In the genomic region with DNA sequence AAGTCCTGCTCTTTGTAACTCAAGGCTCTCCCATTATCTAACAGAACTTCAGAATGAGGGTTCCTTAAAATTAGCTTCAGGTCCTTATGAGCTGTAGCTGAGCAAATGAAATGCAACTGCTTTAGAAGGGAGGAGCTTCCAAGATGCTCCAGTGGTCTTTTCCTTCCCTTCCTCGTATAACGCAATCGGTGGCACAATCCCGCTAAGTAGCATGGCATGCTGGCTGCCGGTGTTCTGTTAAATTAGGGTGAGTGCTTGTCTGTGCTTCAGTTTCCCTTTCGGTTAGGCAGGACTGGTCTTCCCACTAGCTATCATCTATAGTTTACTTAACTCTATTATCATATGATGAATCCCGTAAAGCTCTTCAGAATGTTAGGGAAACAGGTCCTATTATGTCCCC, we compare ENCODE assay signal across 8 cellular contexts. TPM values are rescaled to one million over a fixed set of nuclear protein-coding genes. Genes with fewer than 3 reads are reported as not detected.
DNase-seq lines count a peak whose midpoint lies in the region; ATAC-seq and TF ChIP-seq lines count a peak whose summit lies in the region.

No MANE protein-coding gene starts in this region.

- H3K4me2 ChIP-seq in smooth muscle cell = peak overlapping the region; percentile 90

- ATAC-seq in HG03378 (IDR thresholded peaks at IDR 0.05; ENCODE audit: unreplicated experiment) = peak; percentile 34
- peak; percentile 34 for ATAC-seq in activated T-helper 17 cell treated with anti-CD3 and anti-CD28 coated beads, Interleukin-2, amount 50 U/mL, for 72 hours (replicated peaks)
- no peak for ATAC-seq in GM19452 (IDR thresholded peaks at IDR 0.05; ENCODE audit: unreplicated experiment)
- no peak for ATAC-seq in GM19455 (IDR thresholded peaks at IDR 0.05; ENCODE audit: unreplicated experiment)

- TF ChIP-seq CTCF in smooth muscle cell (IDR thresholded peaks at IDR 0.05; ENCODE audit: borderline replicate concordance, insufficient read depth, poor library complexity, severe bottlenecking) = no peak

- no peaks in the 10 kb centered on the region for H3K79me2 ChIP-seq in smooth muscle cell (ENCODE audit: low read depth)

- H3K9me3 ChIP-seq in iPS DF 6.9 (ENCODE audit: control insufficient read depth, insufficient read depth, low read length) (no peaks in the 10 kb centered on the region), smooth muscle cell (replicated peaks; ENCODE audit: low read depth) (no peaks in the 10 kb centered on the region)

- DNase-seq in NCI-H2171 treated with DMSO at 0.1 percent for 48 hours (lab: John Stamatoyannopoulos, UW) (peak; percentile 33), NCI-H2171 (lab: John Stamatoyannopoulos, UW) (no peak), iPS DF 6.9 (ENCODE audit: low read depth, low spot score) (no peak), smooth muscle cell (lab: John Stamatoyannopoulos, UW; ENCODE audit: unreplicated experiment) (no peak)

- H2AFZ ChIP-seq in smooth muscle cell (ENCODE audit: low read depth) = peak overlapping the region; percentile 85

- H3K36me3 Mint-ChIP-seq in activated T-helper 17 cell treated with anti-CD3 and anti-CD28 coated beads, Interleukin-2, amount 50 U/mL, for 72 hours (ENCODE audit: low read depth) = peaks cover 50% of the 10 kb centered on the region

- no peaks in the 10 kb centered on the region for H4K20me1 ChIP-seq in smooth muscle cell (ENCODE audit: low read depth)

- H3K9me3 Mint-ChIP-seq in activated T-helper 17 cell treated with anti-CD3 and anti-CD28 coated beads, Interleukin-2, amount 50 U/mL, for 72 hours = no peaks in the 10 kb centered on the region

- peaks cover 37% of the 10 kb centered on the region for H3K4me1 Mint-ChIP-seq in activated T-helper 17 cell treated with anti-CD3 and anti-CD28 coated beads, Interleukin-2, amount 50 U/mL, for 72 hours

- H3K27me3 Mint-ChIP-seq in activated T-helper 17 cell treated with anti-CD3 and anti-CD28 coated beads, Interleukin-2, amount 50 U/mL, for 72 hours = no peaks in the 10 kb centered on the region

- no peak overlapping the region for H3K9ac ChIP-seq in smooth muscle cell (ENCODE audit: low read depth)

- no peaks in the 10 kb centered on the region; the same call in 1 of the 2 replicates for H3K27me3 ChIP-seq in iPS DF 6.9 (ENCODE audit: control insufficient read depth, insufficient read depth, low read length)
- H3K27me3 ChIP-seq in smooth muscle cell (ENCODE audit: low read depth) = no peaks in the 10 kb centered on the region

- H3K4me3 ChIP-seq in iPS DF 6.9 (ENCODE audit: low read length) = peak overlapping the region; percentile 49; the same call in 1 of the 2 replicates
- H3K4me3 ChIP-seq in smooth muscle cell = peak overlapping the region; percentile 61

- no peaks in the 10 kb centered on the region for H3K4me1 ChIP-seq in iPS DF 6.9 (ENCODE audit: control insufficient read depth, insufficient read depth, low read length)
- H3K4me1 ChIP-seq in smooth muscle cell (ENCODE audit: low read depth) = no peaks in the 10 kb centered on the region

- WGBS in iPS DF 6.9 (ENCODE audit: insufficient coverage, insufficient read length) = no CpG with 5 or more reads among the region's 7 CpGs
- WGBS in smooth muscle cell (ENCODE audit: low lambda C conversion rate) = 17% methylated on average over 7 of the region's 7 CpGs

- H3K27ac ChIP-seq in iPS DF 6.9 (ENCODE audit: low read length) (no peak overlapping the region), smooth muscle cell (ENCODE audit: low read depth) (no peak overlapping the region)

- H3F3A ChIP-seq in smooth muscle cell (ENCODE audit: low read depth) = no peaks in the 10 kb centered on the region

- H3K36me3 ChIP-seq in iPS DF 6.9 (ENCODE audit: control insufficient read depth, insufficient read depth, low read length) (no peaks in the 10 kb centered on the region), smooth muscle cell (ENCODE audit: low read depth) (no peaks in the 10 kb centered on the region)

- H3K4me3 Mint-ChIP-seq in activated T-helper 17 cell treated with anti-CD3 and anti-CD28 coated beads, Interleukin-2, amount 50 U/mL, for 72 hours = peak overlapping the region; percentile 78

- H3K27ac Mint-ChIP-seq in activated T-helper 17 cell treated with anti-CD3 and anti-CD28 coated beads, Interleukin-2, amount 50 U/mL, for 72 hours = peak overlapping the region; percentile 70

RNA-seq across cellular contexts. Expression of gene KIAA0040, which starts 0.9 kb away (rescaled TPM):
- total RNA-seq in activated T-helper 17 cell treated with anti-CD3 and anti-CD28 coated beads, Interleukin-2, amount 50 U/mL, for 72 hours = 10 to 100 TPM; 34.8 to 39.4 TPM
- total RNA-seq in smooth muscle cell = 7.2 and 8.9 TPM in 2 replicates
- 3.8 and 8.4 TPM in 2 replicates for polyA plus RNA-seq in smooth muscle cell

Comparison
In these comparisons a context has a peak if more than half of its experiments do, and no peak if none do; other contexts are left out.
1. ATAC-seq: peak in HG03378 (single experiment) and activated T-helper 17 cell treated with anti-CD3 and anti-CD28 coated beads, Interleukin-2, amount 50 U/mL, for 72 hours (single experiment); none in GM19452 (single experiment) and GM19455 (single experiment).